ENCODE assay signal across 10 cellular contexts in the genomic region with DNA sequence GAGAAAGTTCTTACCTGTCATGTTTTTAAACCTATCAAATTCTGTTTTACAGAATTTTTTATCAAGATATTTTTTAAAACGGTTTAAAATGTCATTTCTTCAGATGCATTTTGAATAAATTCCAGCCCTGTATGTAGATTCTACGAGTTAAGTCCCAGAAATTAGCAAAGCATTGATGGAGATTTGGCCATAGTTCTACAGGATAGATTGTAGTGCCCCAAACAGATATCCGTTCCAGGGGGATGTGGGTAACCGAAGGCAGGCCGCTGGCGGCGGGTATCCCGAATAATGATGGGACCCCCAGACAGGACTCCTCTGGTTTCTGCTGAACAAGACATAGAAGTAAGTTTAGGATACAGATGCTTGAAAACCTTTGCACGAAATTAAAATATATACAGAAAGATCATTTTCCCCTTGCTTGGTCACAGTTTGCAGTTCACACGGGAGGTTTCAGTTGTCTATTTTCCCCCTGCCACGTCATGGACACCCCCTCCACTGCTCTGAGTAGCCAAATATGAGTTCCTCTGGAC. TPM values are rescaled to one million over a fixed set of nuclear protein-coding genes. Genes with fewer than 3 reads are reported as not detected.
DNase-seq lines count a peak whose midpoint lies in the region; TF ChIP-seq lines count a peak whose summit lies in the region.
"Had no signal": no experiment of that assay in that cellular context is flagged by ENCODE, and none has a peak within 500 bp of the region (broad histone marks: within the 10 kb centered on the region; RNA-seq: fewer than 3 reads in every experiment).

No MANE protein-coding gene starts in this region.

- peak overlapping the region; percentile 51 for H3K4me3 ChIP-seq in astrocyte of the spinal cord (ENCODE audit: low read depth, low read length)
- peak overlapping the region; percentile 47 for H3K4me3 ChIP-seq in kidney epithelial cell (ENCODE audit: low read depth, low read length)

- peak overlapping the region; percentile 76 for H3K27ac ChIP-seq in temporal lobe (ENCODE audit: low read depth, low read length)

- TF ChIP-seq CTCF in astrocyte of the spinal cord (IDR thresholded peaks at IDR 0.05; ENCODE audit: low read depth, low read length) (no peak), kidney epithelial cell (IDR thresholded peaks at IDR 0.05; ENCODE audit: insufficient read depth, low read length, poor library complexity, severe bottlenecking) (no peak)

- H3K27me3 ChIP-seq in kidney epithelial cell (ENCODE audit: control insufficient read depth, insufficient read depth, low read length), result peaks cover 39% of the 10 kb centered on the region

- DNase-seq in NCI-H345 treated with DMSO at 0.1 percent for 48 hours (lab: John Stamatoyannopoulos, UW; ENCODE audit: unreplicated experiment) (peak; percentile 48), NCI-H345 (lab: John Stamatoyannopoulos, UW) (no peak), astrocyte of the spinal cord (ENCODE audit: low read depth, low spot score) (peak; percentile 5), kidney epithelial cell (ENCODE audit: low read depth) (no peak), DMS 273 (lab: John Stamatoyannopoulos, UW; ENCODE audit: unreplicated experiment) (no peak), SKM-1 (lab: John Stamatoyannopoulos, UW; ENCODE audit: unreplicated experiment) (no peak)
- no peak for DNase-seq in stimulated activated CD4-positive, alpha-beta T cell treated with anti-CD3 and anti-CD28 coated beads, Interleukin-4, amount 100 ng/mL, for 24 hours
- DNase-seq: activated CD8-positive, alpha-beta memory T cell treated with anti-CD3 and anti-CD28 coated beads for 24 hours; KBM-7 had no signal

- in situ Hi-C loops in astrocyte of the spinal cord (cut with HindIII; ENCODE audit: low sequenced_read_pairs), result no loop called here

- H3K36me3 ChIP-seq in kidney epithelial cell (ENCODE audit: control insufficient read depth, insufficient read depth, low read length), result no peaks in the 10 kb centered on the region

RNA-seq across cellular contexts. Expression of a gene that starts 0.8 kb away (rescaled TPM):
- total RNA-seq in kidney epithelial cell (0.42 TPM in 1 of 2 replicates, not detected in the other), temporal lobe (110 TPM)

Comparison
In these comparisons a context has a peak if more than half of its experiments do, and no peak if none do; other contexts are left out.
1. DNase-seq: peak in NCI-H345 treated with DMSO at 0.1 percent for 48 hours (single experiment) and astrocyte of the spinal cord (single experiment); none in NCI-H345 (single experiment), kidney epithelial cell (single experiment), stimulated activated CD4-positive, alpha-beta T cell treated with anti-CD3 and anti-CD28 coated beads, Interleukin-4, amount 100 ng/mL, for 24 hours (single experiment), DMS 273 (single experiment) and SKM-1 (single experiment).
2. RNA of a gene that starts 0.8 kb away (total RNA-seq): 110 TPM in temporal lobe (single experiment); 0.42 TPM in kidney epithelial cell; every median in the first group is over 10 times any median in the second.